In genomic region chr17:32060695-32061094, GRCh38 we compare ENCODE assay signal across 7 cellular contexts. TPM values are rescaled to one million over a fixed set of nuclear protein-coding genes. Genes with fewer than 3 reads are reported as not detected.
DNase-seq lines count a peak whose midpoint lies in the region; ATAC-seq and TF ChIP-seq lines count a peak whose summit lies in the region.
"Not testable (repeated sequence)": the region's sequence is repeated elsewhere in the genome, so short reads cannot be mapped to it uniquely, and the experiment has no call there.

No MANE protein-coding gene starts in this region.

- not testable (repeated sequence) for H2AFZ ChIP-seq in GM23338; PC-3 (ENCODE audit: low read length)

- ATAC-seq in GM23338 (peak; percentile 81), PC-3 (peak; percentile 24; the same call in 1 of the 2 replicates), gastroesophageal sphincter (peak; percentile 55), mucosa of descending colon (peak; percentile 54)
- ATAC-seq in activated CD8-positive, alpha-beta T cell treated with anti-CD3 and anti-CD28 coated beads for 36 hours: peak; percentile 94
- peak; percentile 67 for ATAC-seq in activated naive CD8-positive, alpha-beta T cell treated with anti-CD3 and anti-CD28 coated beads, Interleukin-2, amount 50 U/mL, for 24 hours
- peak; percentile 45 for ATAC-seq in stimulated activated memory B cell treated with anti-CD40 and anti-IgM and Interleukin-4, amounts not matched to agents 10 μg/mL and 1 μg/mL and 100 μg/mL, for 72 hours

- peaks cover 17% of the 10 kb centered on the region for H3K4me1 Mint-ChIP-seq in GM23338
- H3K4me1 Mint-ChIP-seq in activated CD8-positive, alpha-beta T cell treated with anti-CD3 and anti-CD28 coated beads for 36 hours (ENCODE audit: low read depth); activated naive CD8-positive, alpha-beta T cell treated with anti-CD3 and anti-CD28 coated beads, Interleukin-2, amount 50 U/mL, for 24 hours; stimulated activated memory B cell treated with anti-CD40 and anti-IgM and Interleukin-4, amounts not matched to agents 10 μg/mL and 1 μg/mL and 100 μg/mL, for 72 hours: not testable (repeated sequence)

- H3K27me3 ChIP-seq in GM23338 (ENCODE audit: insufficient read depth); PC-3 (ENCODE audit: low read length); gastroesophageal sphincter: not testable (repeated sequence)

- not testable (repeated sequence) for H3K4me3 ChIP-seq in GM23338; PC-3 (ENCODE audit: low read length); gastroesophageal sphincter; mucosa of descending colon

- H3K4me3 Mint-ChIP-seq in GM23338; activated CD8-positive, alpha-beta T cell treated with anti-CD3 and anti-CD28 coated beads for 36 hours; activated naive CD8-positive, alpha-beta T cell treated with anti-CD3 and anti-CD28 coated beads, Interleukin-2, amount 50 U/mL, for 24 hours; stimulated activated memory B cell treated with anti-CD40 and anti-IgM and Interleukin-4, amounts not matched to agents 10 μg/mL and 1 μg/mL and 100 μg/mL, for 72 hours: not testable (repeated sequence)

- H3K36me3 Mint-ChIP-seq in GM23338 (ENCODE audit: low read depth); activated CD8-positive, alpha-beta T cell treated with anti-CD3 and anti-CD28 coated beads for 36 hours (ENCODE audit: low read depth); activated naive CD8-positive, alpha-beta T cell treated with anti-CD3 and anti-CD28 coated beads, Interleukin-2, amount 50 U/mL, for 24 hours (ENCODE audit: low read depth); stimulated activated memory B cell treated with anti-CD40 and anti-IgM and Interleukin-4, amounts not matched to agents 10 μg/mL and 1 μg/mL and 100 μg/mL, for 72 hours: not testable (repeated sequence)

- not testable (repeated sequence) for TF ChIP-seq EP300 in gastroesophageal sphincter (IDR thresholded peaks at IDR 0.05)

- H3K9ac ChIP-seq in PC-3 (ENCODE audit: low read length): not testable (repeated sequence)

- H3K27ac Mint-ChIP-seq in GM23338; activated CD8-positive, alpha-beta T cell treated with anti-CD3 and anti-CD28 coated beads for 36 hours; activated naive CD8-positive, alpha-beta T cell treated with anti-CD3 and anti-CD28 coated beads, Interleukin-2, amount 50 U/mL, for 24 hours; stimulated activated memory B cell treated with anti-CD40 and anti-IgM and Interleukin-4, amounts not matched to agents 10 μg/mL and 1 μg/mL and 100 μg/mL, for 72 hours: not testable (repeated sequence)

- not testable (repeated sequence) for H3K4me2 ChIP-seq in GM23338; PC-3 (ENCODE audit: low read length)

- H3K4me1 ChIP-seq in GM23338 (ENCODE audit: insufficient read depth); PC-3 (ENCODE audit: insufficient read depth, low read length); gastroesophageal sphincter; mucosa of descending colon (ENCODE audit: low read depth): not testable (repeated sequence)

- POLR2A ChIA-PET in PC-3 (lab: Charles Lee; ENCODE audit: unreplicated experiment): interaction anchor here (0.6 kb wide), 1 partner anchor 148 kb away, joined by 12 read pairs; no protein-coding TSS in a partner anchor
- POLR2A ChIA-PET in activated CD8-positive, alpha-beta T cell treated with anti-CD3 and anti-CD28 coated beads for 36 hours (lab: Charles Lee): not testable (repeated sequence)

- TF ChIP-seq CTCF in GM23338 (conservative IDR thresholded peaks at IDR 0.05; ENCODE audit: low read depth in 2 of 2); PC-3 (conservative IDR thresholded peaks at IDR 0.05; ENCODE audit: low read depth, low read length); activated CD8-positive, alpha-beta T cell treated with anti-CD3 and anti-CD28 coated beads for 36 hours (IDR thresholded peaks at IDR 0.05); gastroesophageal sphincter (IDR thresholded peaks at IDR 0.05); mucosa of descending colon (IDR thresholded peaks at IDR 0.05): not testable (repeated sequence)

- BruUV-seq in PC-3 (replicated peaks; lab: Mats Ljungman, UMichigan): not testable (repeated sequence)

- H3F3A ChIP-seq in GM23338 (replicated peaks; ENCODE audit: low read depth); PC-3 (ENCODE audit: low read length, unreplicated experiment): not testable (repeated sequence)

- no CpG with 5 or more reads among the region's 9 CpGs for WGBS in gastroesophageal sphincter (ENCODE audit: low coverage in 1 of 2), 2 donors

- not testable (repeated sequence) for H3K36me3 ChIP-seq in GM23338 (ENCODE audit: insufficient read depth); PC-3 (ENCODE audit: low read depth, low read length); gastroesophageal sphincter; mucosa of descending colon (ENCODE audit: low read depth)

- H3K79me2 ChIP-seq in GM23338 (replicated peaks; ENCODE audit: insufficient read depth); PC-3 (ENCODE audit: low read length): not testable (repeated sequence)

- CTCF ChIA-PET in PC-3 (lab: Charles Lee); activated CD8-positive, alpha-beta T cell treated with anti-CD3 and anti-CD28 coated beads for 36 hours (lab: Charles Lee): not testable (repeated sequence)

- not testable (repeated sequence) for H3K9me3 Mint-ChIP-seq in GM23338; activated CD8-positive, alpha-beta T cell treated with anti-CD3 and anti-CD28 coated beads for 36 hours; activated naive CD8-positive, alpha-beta T cell treated with anti-CD3 and anti-CD28 coated beads, Interleukin-2, amount 50 U/mL, for 24 hours; stimulated activated memory B cell treated with anti-CD40 and anti-IgM and Interleukin-4, amounts not matched to agents 10 μg/mL and 1 μg/mL and 100 μg/mL, for 72 hours

- H3K9me2 ChIP-seq in GM23338 (ENCODE audit: insufficient read depth); PC-3 (replicated peaks; ENCODE audit: low read length): not testable (repeated sequence)

- intact Hi-C loops in PC-3 (cut with micrococcal nuclease); activated CD8-positive, alpha-beta T cell treated with anti-CD3 and anti-CD28 coated beads for 36 hours (cut with micrococcal nuclease); mucosa of descending colon (cut with DNase I, micrococcal nuclease): not testable (repeated sequence)

- not testable (repeated sequence) for H3K27me3 Mint-ChIP-seq in GM23338 (ENCODE audit: insufficient read depth, low read depth, poor library complexity); activated CD8-positive, alpha-beta T cell treated with anti-CD3 and anti-CD28 coated beads for 36 hours; activated naive CD8-positive, alpha-beta T cell treated with anti-CD3 and anti-CD28 coated beads, Interleukin-2, amount 50 U/mL, for 24 hours; stimulated activated memory B cell treated with anti-CD40 and anti-IgM and Interleukin-4, amounts not matched to agents 10 μg/mL and 1 μg/mL and 100 μg/mL, for 72 hours

- not testable (repeated sequence) for H4K20me1 ChIP-seq in GM23338 (replicated peaks; ENCODE audit: insufficient read depth); PC-3 (ENCODE audit: low read length)

- TF ChIP-seq POLR2A in gastroesophageal sphincter (IDR thresholded peaks at IDR 0.05): not testable (repeated sequence)

- not testable (repeated sequence) for DNase-seq in GM23338 (ENCODE audit: low spot score); PC-3; activated naive CD8-positive, alpha-beta T cell treated with anti-CD3 and anti-CD28 coated beads, Interleukin-2, amount 50 U/mL, for 24 hours; mucosa of descending colon
- peak; percentile 21 for DNase-seq in activated CD8-positive, alpha-beta T cell treated with anti-CD3 and anti-CD28 coated beads for 36 hours

- not testable (repeated sequence) for H3K27ac ChIP-seq in GM23338 (ENCODE audit: low read depth); PC-3 (ENCODE audit: low read length); gastroesophageal sphincter

- H3K9me3 ChIP-seq in PC-3 (ENCODE audit: low read length); gastroesophageal sphincter; mucosa of descending colon: not testable (repeated sequence)

RNA-seq across cellular contexts. Expression of gene LRRC37B, which starts 53.5 kb away (rescaled TPM):
- 14.3 and 24.3 TPM in 2 replicates for total RNA-seq in GM23338 (2014; rRNA removed; shearing (Covaris generic))
- 21.4 and 22.5 TPM in 2 replicates for polyA plus RNA-seq in GM23338 (2016; fragmentation: Nextera tagmentation; extraction: Ambion mirVana)
- 7.4 and 9.5 TPM in 2 replicates for total RNA-seq in PC-3 (2014; rRNA removed)
- total RNA-seq in activated CD8-positive, alpha-beta T cell treated with anti-CD3 and anti-CD28 coated beads for 36 hours: 10 to 100 TPM; 15.5 to 17.3 TPM
- 10 to 100 TPM; 13.2 to 23.5 (median 16.7) TPM for total RNA-seq in gastroesophageal sphincter
- total RNA-seq in mucosa of descending colon: 10 to 100 TPM; 13.5 to 17.4 (median 16.5) TPM

Comparison
In these comparisons a context has a peak if more than half of its experiments do, and no peak if none do; other contexts are left out.
1. ATAC-seq: peak in every context shown above with its lines; median percentile 94 in activated CD8-positive, alpha-beta T cell treated with anti-CD3 and anti-CD28 coated beads for 36 hours; 81 in GM23338; 67 in activated naive CD8-positive, alpha-beta T cell treated with anti-CD3 and anti-CD28 coated beads, Interleukin-2, amount 50 U/mL, for 24 hours; 55 in gastroesophageal sphincter; 54 in mucosa of descending colon; 45 in stimulated activated memory B cell treated with anti-CD40 and anti-IgM and Interleukin-4, amounts not matched to agents 10 μg/mL and 1 μg/mL and 100 μg/mL, for 72 hours; 24 in PC-3.